8 cellular contexts compared by ENCODE assay signal in the genomic region with DNA sequence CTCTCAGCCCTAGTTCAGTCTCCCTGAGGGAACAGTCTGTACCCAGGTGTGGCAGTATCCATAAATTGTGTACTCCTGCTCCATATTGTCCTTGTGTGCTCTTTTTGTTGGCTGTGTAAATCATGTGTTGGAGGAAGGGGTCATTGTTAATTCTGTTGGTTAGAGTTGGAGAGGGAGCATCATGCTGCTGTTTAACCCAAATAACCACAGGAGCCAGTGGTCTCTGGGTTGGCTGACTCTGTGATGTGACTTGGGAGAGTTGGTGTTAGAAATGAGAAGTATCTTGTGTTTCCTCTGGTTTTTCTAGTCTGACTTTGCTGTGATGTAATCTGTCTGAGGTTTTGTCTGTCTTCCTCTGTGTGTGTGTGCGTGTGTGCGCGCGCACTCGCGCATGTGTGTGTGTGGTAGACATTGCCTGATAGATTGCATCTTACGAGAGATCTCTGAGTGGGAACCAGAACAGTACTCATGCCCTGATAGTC. TPM values are rescaled to one million over a fixed set of nuclear protein-coding genes. Genes with fewer than 3 reads are reported as not detected.
DNase-seq lines count a peak whose midpoint lies in the region; ATAC-seq lines count a peak whose summit lies in the region.

No MANE protein-coding gene starts in this region.

- H3K4me1 Mint-ChIP-seq in central memory CD8-positive, alpha-beta T cell: peaks cover 24% of the 10 kb centered on the region
- peaks cover 48 to 76% (median 58%) of the 10 kb centered on the region in 3 donors for H3K4me1 Mint-ChIP-seq in naive B cell
- peaks cover 37% of the 10 kb centered on the region for H3K4me1 Mint-ChIP-seq in stimulated activated naive CD8-positive, alpha-beta T cell treated with anti-CD3 and anti-CD28 coated beads, Interleukin-15, Interleukin-2, amounts not matched to agents 100 ng/mL and 50 ng/mL, for 24 hours (ENCODE audit: low read depth)

- H3K27me3 Mint-ChIP-seq in central memory CD8-positive, alpha-beta T cell: no peaks in the 10 kb centered on the region
- H3K27me3 Mint-ChIP-seq in naive B cell: no peaks in the 10 kb centered on the region
- peaks cover 3% of the 10 kb centered on the region for H3K27me3 Mint-ChIP-seq in stimulated activated naive CD8-positive, alpha-beta T cell treated with anti-CD3 and anti-CD28 coated beads, Interleukin-15, Interleukin-2, amounts not matched to agents 100 ng/mL and 50 ng/mL, for 24 hours

- peak overlapping the region; percentile 93 for H3K27ac Mint-ChIP-seq in central memory CD8-positive, alpha-beta T cell (ENCODE audit: low read depth)
- H3K27ac Mint-ChIP-seq in naive B cell: peak overlapping the region; percentile 97 to 100 (median 98)
- H3K27ac Mint-ChIP-seq in stimulated activated naive CD8-positive, alpha-beta T cell treated with anti-CD3 and anti-CD28 coated beads, Interleukin-15, Interleukin-2, amounts not matched to agents 100 ng/mL and 50 ng/mL, for 24 hours: peak overlapping the region; percentile 98

- no peaks in the 10 kb centered on the region for H3K9me3 Mint-ChIP-seq in central memory CD8-positive, alpha-beta T cell
- H3K9me3 Mint-ChIP-seq in naive B cell: no peaks in the 10 kb centered on the region
- H3K9me3 Mint-ChIP-seq in stimulated activated naive CD8-positive, alpha-beta T cell treated with anti-CD3 and anti-CD28 coated beads, Interleukin-15, Interleukin-2, amounts not matched to agents 100 ng/mL and 50 ng/mL, for 24 hours: no peaks in the 10 kb centered on the region

- H3K36me3 Mint-ChIP-seq in central memory CD8-positive, alpha-beta T cell (ENCODE audit: insufficient read depth): peaks cover 8% of the 10 kb centered on the region
- peaks cover 7 to 17% of the 10 kb centered on the region in 2 donors for H3K36me3 Mint-ChIP-seq in naive B cell
- H3K36me3 Mint-ChIP-seq in stimulated activated naive CD8-positive, alpha-beta T cell treated with anti-CD3 and anti-CD28 coated beads, Interleukin-15, Interleukin-2, amounts not matched to agents 100 ng/mL and 50 ng/mL, for 24 hours (ENCODE audit: low read depth): peaks cover 19% of the 10 kb centered on the region

- H3K4me3 Mint-ChIP-seq in central memory CD8-positive, alpha-beta T cell: peak overlapping the region; percentile 59
- H3K4me3 Mint-ChIP-seq in naive B cell: peak overlapping the region; percentile 63 to 88 (median 82)
- peak overlapping the region; percentile 77 for H3K4me3 Mint-ChIP-seq in stimulated activated naive CD8-positive, alpha-beta T cell treated with anti-CD3 and anti-CD28 coated beads, Interleukin-15, Interleukin-2, amounts not matched to agents 100 ng/mL and 50 ng/mL, for 24 hours

- ATAC-seq in GM19328 (IDR thresholded peaks at IDR 0.05; ENCODE audit: unreplicated experiment) (peak; percentile 84), HG03432 (IDR thresholded peaks at IDR 0.05; ENCODE audit: unreplicated experiment) (peak; percentile 82), naive B cell (ENCODE audit: low read depth in 2 of 2) (peak; percentile 87 to 88)
- ATAC-seq in central memory CD8-positive, alpha-beta T cell (replicated peaks; ENCODE audit: extremely low read depth, poor library complexity, severe bottlenecking): peak; percentile 96

- DNase-seq in activated CD4-positive, CD25-positive, alpha-beta regulatory T cell treated with anti-CD3 and anti-CD28 coated beads, Interleukin-2, amount 50 U/mL, for 72 hours: peak; percentile 72
- DNase-seq in central memory CD8-positive, alpha-beta T cell (ENCODE audit: low spot score in 2 of 2): peak; percentile 70 to 81
- DNase-seq in naive B cell (peak; percentile 90), AG08396 (ENCODE audit: low spot score) (no peak), dedifferentiated amniotic fluid mesenchymal stem cell (ENCODE audit: extremely low spot score) (no peak)

RNA-seq across cellular contexts. Expression of a gene that starts 30.5 kb away (rescaled TPM):
- 1 to 10 TPM in 5 of 6 donors, under 1 TPM in 1; 0.28 to 9.5 (median 7.8) TPM for polyA plus RNA-seq in naive B cell (ENCODE audit: low read depth in 6 of 6)

RNA-seq across cellular contexts. Expression of a gene that starts 40.5 kb away (rescaled TPM):
- 1 to 10 TPM in 3 of 6 donors, under 1 TPM in 2, not detected in 1; 0.47 to 1.6 (median 1.4) TPM for polyA plus RNA-seq in naive B cell (ENCODE audit: low read depth in 6 of 6)

RNA-seq across cellular contexts. Expression of a gene that starts 50.8 kb away (rescaled TPM):
- 100 to 1,000 TPM; 299 to 401 (median 350) TPM for polyA plus RNA-seq in naive B cell (ENCODE audit: low read depth in 6 of 6)

Comparison
In these comparisons a context has a peak if more than half of its experiments do, and no peak if none do; other contexts are left out.
1. DNase-seq: peak in activated CD4-positive, CD25-positive, alpha-beta regulatory T cell treated with anti-CD3 and anti-CD28 coated beads, Interleukin-2, amount 50 U/mL, for 72 hours (single experiment), central memory CD8-positive, alpha-beta T cell (2 of 2) and naive B cell (single experiment); none in AG08396 (single experiment) and dedifferentiated amniotic fluid mesenchymal stem cell (single experiment).
2. Peak in every context shown above with its lines, with median percentiles within 50 percentile points of each other: ATAC-seq, H3K27ac Mint-ChIP-seq and H3K4me3 Mint-ChIP-seq.